8 cellular contexts compared by ENCODE assay signal in the genomic region with DNA sequence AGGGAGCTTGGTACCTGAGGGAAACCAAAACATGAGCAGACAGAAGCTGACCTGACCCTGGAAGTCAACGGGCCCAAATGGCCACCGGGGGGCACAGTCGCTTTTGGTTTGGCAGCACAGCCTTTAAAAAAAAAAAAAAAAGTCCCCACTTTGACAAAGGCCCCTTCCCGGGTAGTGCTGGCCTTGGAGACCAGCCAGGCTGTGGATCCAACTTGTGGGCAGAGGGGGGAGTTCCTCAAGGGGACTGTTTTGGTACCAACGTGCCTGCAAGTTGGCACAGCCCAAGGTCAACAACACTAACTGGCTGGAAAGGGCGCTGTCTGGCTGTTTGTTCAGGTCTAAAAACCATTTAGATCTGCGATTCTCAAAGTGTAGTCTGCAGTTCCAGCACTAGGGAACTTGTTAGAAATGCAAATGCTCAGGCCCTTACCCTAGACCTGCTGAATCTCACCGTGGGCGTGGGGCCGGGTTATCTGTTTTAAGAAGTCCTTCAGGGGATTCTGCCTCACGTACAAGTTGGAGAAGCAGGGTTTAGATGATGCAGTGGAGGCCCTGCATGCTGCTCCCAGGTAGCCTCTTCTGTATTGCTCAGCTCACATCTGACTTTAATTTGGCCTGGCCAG.
DNase-seq lines count a peak whose midpoint lies in the region; ATAC-seq and TF ChIP-seq lines count a peak whose summit lies in the region.

No MANE protein-coding gene starts in this region.

- ATAC-seq in GM19035 (IDR thresholded peaks at IDR 0.05; ENCODE audit: unreplicated experiment): peak; percentile 32
- peak; percentile 29 for ATAC-seq in HG03378 (IDR thresholded peaks at IDR 0.05; ENCODE audit: unreplicated experiment)
- peak; percentile 51 for ATAC-seq in activated CD8-positive, alpha-beta T cell treated with anti-CD3 and anti-CD28 coated beads, Interleukin-2, amount 10 ng/mL, durations not matched to agents 7 days and 5 days

- CTCF ChIA-PET in activated CD8-positive, alpha-beta T cell treated with anti-CD3 and anti-CD28 coated beads, Interleukin-2, amount 10 ng/mL, durations not matched to agents 7 days and 5 days (lab: Charles Lee): interaction anchor here (0.6 to 4.2 kb wide), 17 partner anchors 10 to 1024 kb away, joined by 3 to 32 read pairs (median 3); partner anchors contain the start of gene TRIB2

- DNase-seq in AML-193 (lab: John Stamatoyannopoulos, UW) (peak; percentile 32 to 51), NCI-H748 (lab: John Stamatoyannopoulos, UW; ENCODE audit: unreplicated experiment) (peak; percentile 70), endodermal cell (peak; percentile 95), mesenteric fat pad (ENCODE audit: low spot score) (peak; percentile 84)
- peak; percentile 83 for DNase-seq in activated CD8-positive, alpha-beta T cell treated with anti-CD3 and anti-CD28 coated beads, Interleukin-2, amount 10 ng/mL, durations not matched to agents 7 days and 5 days
- DNase-seq in stimulated activated CD8-positive, alpha-beta memory T cell treated with anti-CD3 and anti-CD28 coated beads, Interleukin-12 subunit alpha, Interleukin-12 subunit beta, amount 100 ng/mL, for 4 hours (ENCODE audit: low read depth): peak; percentile 17

- peak overlapping the region; percentile 91 for H3K27ac Mint-ChIP-seq in activated CD8-positive, alpha-beta T cell treated with anti-CD3 and anti-CD28 coated beads, Interleukin-2, amount 10 ng/mL, durations not matched to agents 7 days and 5 days
- H3K27ac Mint-ChIP-seq in endodermal cell: peak overlapping the region; percentile 95

- TF ChIP-seq CTCF in endodermal cell (conservative IDR thresholded peaks at IDR 0.05): peak; percentile 87

- H3K36me3 ChIP-seq in endodermal cell (ENCODE audit: control insufficient read depth, insufficient read depth, low read length): no peaks in the 10 kb centered on the region

- H3K27ac ChIP-seq in endodermal cell (ENCODE audit: low read depth, low read length): peak overlapping the region; percentile 79

- peaks cover 65% of the 10 kb centered on the region for H3K4me1 Mint-ChIP-seq in activated CD8-positive, alpha-beta T cell treated with anti-CD3 and anti-CD28 coated beads, Interleukin-2, amount 10 ng/mL, durations not matched to agents 7 days and 5 days (ENCODE audit: low read depth)
- peaks cover 16% of the 10 kb centered on the region for H3K4me1 Mint-ChIP-seq in endodermal cell

- no peaks in the 10 kb centered on the region for H3K27me3 ChIP-seq in endodermal cell (ENCODE audit: control insufficient read depth, insufficient read depth, low read length, poor library complexity, severe bottlenecking)

- peak overlapping the region; percentile 69 for H3K4me3 Mint-ChIP-seq in activated CD8-positive, alpha-beta T cell treated with anti-CD3 and anti-CD28 coated beads, Interleukin-2, amount 10 ng/mL, durations not matched to agents 7 days and 5 days
- H3K4me3 Mint-ChIP-seq in endodermal cell: peak overlapping the region; percentile 14

- H3K27me3 Mint-ChIP-seq in activated CD8-positive, alpha-beta T cell treated with anti-CD3 and anti-CD28 coated beads, Interleukin-2, amount 10 ng/mL, durations not matched to agents 7 days and 5 days (ENCODE audit: low read depth): peaks cover 7% of the 10 kb centered on the region
- no peaks in the 10 kb centered on the region for H3K27me3 Mint-ChIP-seq in endodermal cell (ENCODE audit: insufficient read depth)

- POLR2A ChIA-PET in activated CD8-positive, alpha-beta T cell treated with anti-CD3 and anti-CD28 coated beads, Interleukin-2, amount 10 ng/mL, durations not matched to agents 7 days and 5 days (lab: Charles Lee): interaction anchor here (0.6 kb wide), 1 partner anchor 23 kb away, joined by 4 read pairs; no protein-coding TSS in a partner anchor

- H3K9me3 Mint-ChIP-seq in activated CD8-positive, alpha-beta T cell treated with anti-CD3 and anti-CD28 coated beads, Interleukin-2, amount 10 ng/mL, durations not matched to agents 7 days and 5 days (ENCODE audit: insufficient read depth): peaks cover 7% of the 10 kb centered on the region
- peaks cover 4% of the 10 kb centered on the region for H3K9me3 Mint-ChIP-seq in endodermal cell

- H3K4me1 ChIP-seq in endodermal cell (ENCODE audit: control insufficient read depth, insufficient read depth, low read length): peaks cover 6% of the 10 kb centered on the region

- H3K36me3 Mint-ChIP-seq in activated CD8-positive, alpha-beta T cell treated with anti-CD3 and anti-CD28 coated beads, Interleukin-2, amount 10 ng/mL, durations not matched to agents 7 days and 5 days (ENCODE audit: low read depth): peaks cover 37% of the 10 kb centered on the region
- H3K36me3 Mint-ChIP-seq in endodermal cell (ENCODE audit: low read depth): peaks cover 6% of the 10 kb centered on the region

- H3K9ac ChIP-seq in endodermal cell (ENCODE audit: extremely low read depth, low read length, poor library complexity, severe bottlenecking): no peak overlapping the region

- WGBS in endodermal cell (ENCODE audit: insufficient coverage in 1 of 2, insufficient read length in 1 of 2), 2 experiments: 27 to 29% methylated on average over 9 to 11 of the region's 11 CpGs

- H3K9me3 ChIP-seq in endodermal cell (ENCODE audit: control insufficient read depth, low read length): no peaks in the 10 kb centered on the region

- no peak overlapping the region for H3K4me3 ChIP-seq in endodermal cell (ENCODE audit: low read length)

Comparison
In these comparisons a context has a peak if more than half of its experiments do, and no peak if none do; other contexts are left out.
1. DNase-seq: peak in every context shown above with its lines; median percentile 95 in endodermal cell; 84 in mesenteric fat pad; 83 in activated CD8-positive, alpha-beta T cell treated with anti-CD3 and anti-CD28 coated beads, Interleukin-2, amount 10 ng/mL, durations not matched to agents 7 days and 5 days; 70 in NCI-H748; 42 in AML-193; 17 in stimulated activated CD8-positive, alpha-beta memory T cell treated with anti-CD3 and anti-CD28 coated beads, Interleukin-12 subunit alpha, Interleukin-12 subunit beta, amount 100 ng/mL, for 4 hours.